ENCODE assay signal across 20 cellular contexts in the genomic region with DNA sequence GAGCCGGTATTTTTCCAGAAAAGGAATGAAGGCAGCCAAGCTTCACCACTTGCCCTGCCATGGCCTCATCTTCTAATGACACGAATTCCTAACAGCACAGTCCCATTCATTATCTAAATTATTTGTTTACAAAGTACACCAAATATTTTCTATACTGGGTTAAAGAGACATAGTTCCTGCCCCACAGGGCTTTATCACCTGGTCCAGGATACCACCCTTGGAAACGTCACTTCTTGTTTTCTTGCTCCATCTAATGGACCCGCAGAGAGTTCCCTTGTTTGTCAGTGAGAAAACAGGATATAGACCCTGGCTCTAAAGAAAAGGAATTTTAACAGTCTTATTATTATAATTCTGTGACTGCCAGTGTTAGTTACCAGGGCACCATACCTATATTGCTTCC.
A peak's percentile ranks its signal among the peaks of the same experiment; 100 is the strongest.
DNase-seq lines count a peak whose midpoint lies in the region; ATAC-seq, FAIRE-seq and TF ChIP-seq lines count a peak whose summit lies in the region.
"Had no signal": no experiment of that assay in that cellular context is flagged by ENCODE, and none has a peak within 500 bp of the region (broad histone marks: within the 10 kb centered on the region; RNA-seq: fewer than 3 reads in every experiment).

No MANE protein-coding gene starts in this region.

- CTCF ChIA-PET in Panc1 (lab: Charles Lee) (no interaction called here), H1 (lab: Charles Lee; ENCODE audit: partially characterized antibody) (interaction anchor here (1.0 kb wide), 1 partner anchor 9 kb away, joined by 3 read pairs; no protein-coding TSS in a partner anchor)

- no peak overlapping the region for H3K56ac ChIP-seq in H1 (replicated peaks; ENCODE audit: insufficient read length, low read depth, low read length)

- no peak overlapping the region for H2BK120ac ChIP-seq in H1 (replicated peaks; ENCODE audit: low read depth, low read length)

- in situ Hi-C loops in Panc1 (cut with HindIII; ENCODE audit: low pct_unique_long_range_greater_than_20kb, low sequenced_read_pairs) = no loop called here

- no peak overlapping the region for H3K18ac ChIP-seq in H1 (ENCODE audit: extremely low read depth, low read length)

- POLR2A ChIA-PET in Panc1 (lab: Charles Lee) (no interaction called here), H1 (lab: Charles Lee; ENCODE audit: partially characterized antibody) (no interaction called here)

- WGBS in H1 (ENCODE audit: extremely low coverage in 1 of 2, insufficient coverage in 1 of 2, insufficient read length in 1 of 2, insufficient replicate concordance in 2 of 2, low coverage in 1 of 2, low lambda C conversion rate in 2 of 2, missing lambda C conversion rate in 1 of 2), 2 experiments = 84% methylated on average over 4 of the region's 4 CpGs; no CpG with 5 or more reads in 1 of the 2 experiments

- no peak for FAIRE-seq in H1 (lab: Jason Lieb, UNC)
- FAIRE-seq: D721Med, H54, HTR-8/SVneo, K562 had no signal

- H3K9me3 ChIP-seq in Panc1 (ENCODE audit: control insufficient read depth, insufficient read depth, low read depth, low read length) (no peaks in the 10 kb centered on the region), H1 (ENCODE audit: insufficient read depth in 2 of 2, low read depth in 1 of 2, low read length in 1 of 2) (no peaks in the 10 kb centered on the region), left lung (no peaks in the 10 kb centered on the region)
- H3K9me3 ChIP-seq: BLaER1 treated with 17β-estradiol and CSF1 and Interleukin-3, amounts not matched to agents 10 nM and 100 nM had no signal

- intact Hi-C loops in Panc1 (cut with micrococcal nuclease; ENCODE audit: unreplicated experiment) (no loop called here), left lung (cut with DNase I) (no loop called here)

- no peaks in the 10 kb centered on the region for H3K23me2 ChIP-seq in H1 (ENCODE audit: low read depth, low read length)

- no peak overlapping the region for H3K27ac ChIP-seq in GM23338 (ENCODE audit: low read depth)
- H3K27ac ChIP-seq in Panc1 (ENCODE audit: low read length) = no peak overlapping the region
- no peak overlapping the region for H3K27ac ChIP-seq in H1 (ENCODE audit: low read depth, low read length)
- no peak overlapping the region for H3K27ac ChIP-seq in left lung
- H3K27ac ChIP-seq: BLaER1 treated with 17β-estradiol and CSF1 and Interleukin-3, amounts not matched to agents 10 nM and 100 nM had no signal

- H2AK5ac ChIP-seq in H1 (ENCODE audit: low read depth, low read length) = no peak overlapping the region

- H2AFZ ChIP-seq in GM23338 (no peak overlapping the region), H1 (ENCODE audit: low read length) (no peak overlapping the region)

- peaks cover 2% of the 10 kb centered on the region for H3K27me3 Mint-ChIP-seq in GM23338 (ENCODE audit: insufficient read depth, low read depth, poor library complexity)

- H3K27me3 ChIP-seq in GM23338 (ENCODE audit: insufficient read depth) (no peaks in the 10 kb centered on the region), Panc1 (ENCODE audit: control insufficient read depth, insufficient read depth, low read length) (no peaks in the 10 kb centered on the region), H1 (replicated peaks in 1 of 4; ENCODE audit: control insufficient read depth in 3 of 4, extremely low read depth in 1 of 4, insufficient read depth in 3 of 4, low read length in 3 of 4) (no peaks in the 10 kb centered on the region), left lung (peaks cover 0 to 12% of the 10 kb centered on the region in 2 donors)
- H3K27me3 ChIP-seq: BLaER1 treated with 17β-estradiol and CSF1 and Interleukin-3, amounts not matched to agents 10 nM and 100 nM had no signal

- H2BK12ac ChIP-seq in H1 (ENCODE audit: low read depth, low read length) = no peak overlapping the region

- no peaks in the 10 kb centered on the region for H3K79me1 ChIP-seq in H1 (ENCODE audit: low read depth, low read length)

- H3K9ac ChIP-seq in H1 (replicated peaks in 1 of 4; ENCODE audit: extremely low read depth in 1 of 4, low read depth in 3 of 4, low read length in 3 of 4) = no peak overlapping the region
- H3K9ac ChIP-seq: BLaER1 treated with 17β-estradiol and CSF1 and Interleukin-3, amounts not matched to agents 10 nM and 100 nM had no signal

- TF ChIP-seq EP300 in H1 (IDR thresholded peaks at IDR 0.05; ENCODE audit: borderline replicate concordance in 1 of 2, low read depth in 2 of 2, low read length in 2 of 2) = no peak

- H3K4me3 ChIP-seq in GM23338 (no peak overlapping the region), Panc1 (ENCODE audit: low read depth in 2 of 2, low read length in 2 of 2) (no peak overlapping the region), H1 (ENCODE audit: extremely low read depth in 1 of 4, insufficient read depth in 2 of 4, low read depth in 3 of 4, low read length in 4 of 4) (no peak overlapping the region), left lung (no peak overlapping the region)
- H3K4me3 ChIP-seq: BLaER1 treated with 17β-estradiol and CSF1 and Interleukin-3, amounts not matched to agents 10 nM and 100 nM; K562 had no signal

- no peaks in the 10 kb centered on the region for H3K9me2 ChIP-seq in GM23338 (ENCODE audit: insufficient read depth)

- TF ChIP-seq POLR2A in H1 (IDR thresholded peaks at IDR 0.05; ENCODE audit: control extremely low read depth in 1 of 2, low read depth in 2 of 2, low read length in 2 of 2) = no peak

- no peak overlapping the region for H4K8ac ChIP-seq in H1 (ENCODE audit: extremely low read depth, insufficient read depth, low read length)

- H3K4me2 ChIP-seq in GM23338 (no peak overlapping the region), H1 (ENCODE audit: insufficient read depth in 1 of 2, low read depth in 2 of 2, low read length in 2 of 2) (no peak overlapping the region)
- H3K4me2 ChIP-seq: BLaER1 treated with 17β-estradiol and CSF1 and Interleukin-3, amounts not matched to agents 10 nM and 100 nM had no signal

- H4K20me1 ChIP-seq in GM23338 (replicated peaks; ENCODE audit: insufficient read depth) = no peaks in the 10 kb centered on the region
- no peaks in the 10 kb centered on the region for H4K20me1 ChIP-seq in H1 (replicated peaks in 1 of 2; ENCODE audit: control insufficient read depth in 1 of 2, insufficient read depth in 2 of 2, low read length in 2 of 2)
- H4K20me1 ChIP-seq: BLaER1 treated with 17β-estradiol and CSF1 and Interleukin-3, amounts not matched to agents 10 nM and 100 nM had no signal

- H3K36me3 Mint-ChIP-seq in GM23338 (ENCODE audit: low read depth) = no peaks in the 10 kb centered on the region
- H3K36me3 Mint-ChIP-seq: CD4-positive, CD25-positive, alpha-beta regulatory T cell; CD8-positive, alpha-beta memory T cell had no signal

- H3K4ac ChIP-seq in H1 (replicated peaks; ENCODE audit: insufficient read length, low read depth, low read length) = no peak overlapping the region

- no peaks in the 10 kb centered on the region for H3K79me2 ChIP-seq in GM23338 (replicated peaks; ENCODE audit: insufficient read depth)
- H3K79me2 ChIP-seq in H1 (ENCODE audit: control insufficient read depth in 1 of 2, insufficient read depth in 2 of 2, low read length in 2 of 2) = no peaks in the 10 kb centered on the region

- TF ChIP-seq CTCF in GM23338 (conservative IDR thresholded peaks at IDR 0.05; ENCODE audit: low read depth in 2 of 2) (peak; percentile 24 to 45; a peak in 2 of 4 replicates), Panc1 (IDR thresholded peaks at IDR 0.05) (peak; percentile 9; the same call in 1 of the 2 replicates), H1 (IDR thresholded peaks at IDR 0.05; ENCODE audit: control extremely low read depth in 1 of 3, insufficient read depth in 1 of 3, low read depth in 1 of 3, low read length in 3 of 3) (no peak), left lung (IDR thresholded peaks at IDR 0.05) (no peak)

- no peak overlapping the region for H4K5ac ChIP-seq in H1 (ENCODE audit: insufficient read length, low read depth, low read length)

- DNase-seq in GM23338 (ENCODE audit: low spot score) (peak; percentile 21), Panc1 (ENCODE audit: low read depth, low spot score) (no peak), H1 (ENCODE audit: low read depth in 1 of 2, low spot score in 2 of 2) (no peak), left lung (no peak), NCI-H1092 treated with DMSO at 0.1 percent for 48 hours (lab: John Stamatoyannopoulos, UW) (no peak), DMS153 treated with DMSO at 0.1 percent for 48 hours (lab: John Stamatoyannopoulos, UW; ENCODE audit: unreplicated experiment) (no peak), NCI-H2171 treated with DMSO at 0.1 percent for 48 hours (lab: John Stamatoyannopoulos, UW) (no peak)
- DNase-seq: CD4-positive, CD25-positive, alpha-beta regulatory T cell; CD8-positive, alpha-beta memory T cell; COR-L47; DMS79; GF-D8; HCEC 1CT; IMR-90 had no signal

- no peak overlapping the region for H3K4me3 Mint-ChIP-seq in GM23338
- H3K4me3 Mint-ChIP-seq: B cell; CD4-positive, CD25-positive, alpha-beta regulatory T cell; CD8-positive, alpha-beta memory T cell had no signal

- H2BK15ac ChIP-seq in H1 (ENCODE audit: low read length) = no peak overlapping the region

- no TSS peak for BruUV-seq in Panc1 (replicated peaks; lab: Mats Ljungman, UMichigan)

- H3K14ac ChIP-seq in H1 (ENCODE audit: insufficient read length) = no peak overlapping the region

- H2BK5ac ChIP-seq in H1 (ENCODE audit: low read depth, low read length) = no peak overlapping the region

- no peak overlapping the region for H2BK20ac ChIP-seq in H1 (ENCODE audit: low read length)

- ATAC-seq in GM23338 = no peak
- ATAC-seq in Panc1 = no peak
- ATAC-seq in left lung = no peak
- ATAC-seq: K562 had no signal

- no peaks in the 10 kb centered on the region for H3K36me3 ChIP-seq in GM23338 (ENCODE audit: insufficient read depth)
- no peaks in the 10 kb centered on the region for H3K36me3 ChIP-seq in Panc1 (ENCODE audit: control insufficient read depth, insufficient read depth, low read length)
- no peaks in the 10 kb centered on the region for H3K36me3 ChIP-seq in H1 (ENCODE audit: control insufficient read depth in 2 of 4, insufficient read depth in 4 of 4, low read length in 3 of 4)
- H3K36me3 ChIP-seq in left lung = no peaks in the 10 kb centered on the region
- H3K36me3 ChIP-seq: BLaER1 treated with 17β-estradiol and CSF1 and Interleukin-3, amounts not matched to agents 10 nM and 100 nM had no signal

- no peak overlapping the region for H3K23ac ChIP-seq in H1 (ENCODE audit: insufficient read length)

- no peak overlapping the region for H4K91ac ChIP-seq in H1 (replicated peaks; ENCODE audit: insufficient read length, low read length)

- H3K27ac Mint-ChIP-seq in GM23338 = no peak overlapping the region
- H3K27ac Mint-ChIP-seq: B cell; CD4-positive, CD25-positive, alpha-beta regulatory T cell; CD8-positive, alpha-beta memory T cell had no signal

- TF ChIP-seq RAD21 in H1 (IDR thresholded peaks at IDR 0.05 in 1 of 2, conservative IDR thresholded peaks at IDR 0.05 in 1 of 2; ENCODE audit: low read depth in 2 of 2, low read length in 2 of 2) = peak; percentile 43 to 49

- peaks cover 4% of the 10 kb centered on the region; the same call in 1 of the 2 replicates for H3K4me1 ChIP-seq in GM23338 (ENCODE audit: insufficient read depth)
- H3K4me1 ChIP-seq in Panc1 (ENCODE audit: control insufficient read depth, insufficient read depth, low read length) = peaks cover 3% of the 10 kb centered on the region
- no peaks in the 10 kb centered on the region for H3K4me1 ChIP-seq in H1 (replicated peaks in 1 of 4; ENCODE audit: control insufficient read depth in 3 of 4, insufficient read depth in 4 of 4, low read length in 3 of 4)
- no peaks in the 10 kb centered on the region for H3K4me1 ChIP-seq in left lung

- no peaks in the 10 kb centered on the region for H3F3A ChIP-seq in GM23338 (replicated peaks; ENCODE audit: low read depth)

- peaks cover 12% of the 10 kb centered on the region; the same call in 2 of the 3 replicates for H3K4me1 Mint-ChIP-seq in GM23338
- H3K4me1 Mint-ChIP-seq: B cell had no signal

- H3K9me3 Mint-ChIP-seq in GM23338 = no peaks in the 10 kb centered on the region
- H3K9me3 Mint-ChIP-seq: CD8-positive, alpha-beta memory T cell had no signal

Comparison
In these comparisons a context has a peak if more than half of its experiments do, and no peak if none do; other contexts are left out.
1. CTCF ChIP-seq: peak in GM23338 (2 of 2) and Panc1 (single experiment); none in H1 (0 of 3) and left lung (0 of 2).